1 cellular context compared by ENCODE assay signal in genomic region chr9:95071925-95072324, GRCh38.
TF ChIP-seq lines count a peak whose summit lies in the region.

No MANE protein-coding gene starts in this region.

TF ChIP-seq in endothelial cell of umbilical vein, 7 proteins besides CTCF, POLR2A, EP300 and RAD21 (continued from another document):
- TF ChIP-seq POLR2AphosphoS5 (IDR thresholded peaks at IDR 0.05; ENCODE audit: insufficient read depth, low read depth, low read length): no peak
- no peak for TF ChIP-seq FOS (IDR thresholded peaks at IDR 0.05; ENCODE audit: borderline replicate concordance, insufficient read depth, low read length)
- TF ChIP-seq EZH2 (IDR thresholded peaks at IDR 0.05; ENCODE audit: borderline replicate concordance, low read depth, low read length, severe bottlenecking): no peak
- TF ChIP-seq GATA2 (IDR thresholded peaks at IDR 0.05; ENCODE audit: insufficient read depth, insufficient read length, low read depth, low read length): no peak
TF ChIP-seq in endothelial cell of umbilical vein: peak in this region for 0.
